ENCODE assay signal across 1 cellular context in the genomic region with DNA sequence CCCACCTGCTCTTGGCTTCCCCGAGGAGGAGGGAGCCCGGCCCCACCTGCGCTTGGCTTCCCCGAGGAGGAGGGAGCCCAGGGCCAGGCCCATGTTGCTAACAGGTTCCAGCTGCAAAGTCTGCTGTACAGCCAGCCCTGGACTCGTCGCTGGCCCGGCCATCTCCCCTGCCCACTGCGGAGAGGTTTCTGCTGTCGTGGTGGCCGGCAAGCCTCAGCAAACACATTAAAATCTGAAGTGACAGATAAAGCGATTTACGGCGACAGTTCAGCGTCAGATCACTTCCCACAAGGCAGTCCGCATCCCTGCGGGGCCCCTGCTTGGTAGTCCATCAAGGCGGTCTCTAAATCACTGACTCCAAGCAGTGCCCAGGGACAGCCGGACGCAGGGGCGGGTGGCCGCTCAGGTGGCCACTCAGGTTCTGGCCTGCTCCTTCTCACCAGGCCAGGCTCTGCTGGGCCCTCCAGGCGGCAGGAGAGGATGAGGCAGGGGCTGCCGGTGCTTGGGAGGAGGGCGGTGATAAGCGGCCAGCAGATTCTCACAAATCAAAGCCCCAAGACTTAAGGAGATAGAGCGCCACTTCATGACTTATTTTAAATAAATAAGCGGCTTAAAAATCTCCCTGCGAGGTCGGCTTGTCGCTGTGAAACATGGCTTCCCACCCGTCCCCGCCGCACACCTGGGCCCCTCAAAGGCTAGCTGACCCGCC.
TF ChIP-seq lines count a peak whose summit lies in the region.

No MANE protein-coding gene starts in this region.

TF ChIP-seq in K562, 482 proteins besides CTCF, POLR2A, EP300 and RAD21:
- TF ChIP-seq KDM1A (IDR thresholded peaks at IDR 0.05) = peak in 1 of 2 experiments; percentile 14; a peak in 1 of 4 replicates
- peak; percentile 77 for TF ChIP-seq MEIS2 (IDR thresholded peaks at IDR 0.05; ENCODE audit: partially characterized antibody)
- TF ChIP-seq, protein P1, sequence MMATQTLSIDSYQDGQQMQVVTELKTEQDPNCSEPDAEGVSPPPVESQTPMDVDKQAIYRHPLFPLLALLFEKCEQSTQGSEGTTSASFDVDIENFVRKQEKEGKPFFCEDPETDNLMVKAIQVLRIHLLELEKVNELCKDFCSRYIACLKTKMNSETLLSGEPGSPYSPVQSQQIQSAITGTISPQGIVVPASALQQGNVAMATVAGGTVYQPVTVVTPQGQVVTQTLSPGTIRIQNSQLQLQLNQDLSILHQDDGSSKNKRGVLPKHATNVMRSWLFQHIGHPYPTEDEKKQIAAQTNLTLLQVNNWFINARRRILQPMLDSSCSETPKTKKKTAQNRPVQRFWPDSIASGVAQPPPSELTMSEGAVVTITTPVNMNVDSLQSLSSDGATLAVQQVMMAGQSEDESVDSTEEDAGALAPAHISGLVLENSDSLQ (IDR thresholded peaks at IDR 0.05) = peak; percentile 43; the same call in 1 of the 2 replicates
- TF ChIP-seq, protein P2, sequence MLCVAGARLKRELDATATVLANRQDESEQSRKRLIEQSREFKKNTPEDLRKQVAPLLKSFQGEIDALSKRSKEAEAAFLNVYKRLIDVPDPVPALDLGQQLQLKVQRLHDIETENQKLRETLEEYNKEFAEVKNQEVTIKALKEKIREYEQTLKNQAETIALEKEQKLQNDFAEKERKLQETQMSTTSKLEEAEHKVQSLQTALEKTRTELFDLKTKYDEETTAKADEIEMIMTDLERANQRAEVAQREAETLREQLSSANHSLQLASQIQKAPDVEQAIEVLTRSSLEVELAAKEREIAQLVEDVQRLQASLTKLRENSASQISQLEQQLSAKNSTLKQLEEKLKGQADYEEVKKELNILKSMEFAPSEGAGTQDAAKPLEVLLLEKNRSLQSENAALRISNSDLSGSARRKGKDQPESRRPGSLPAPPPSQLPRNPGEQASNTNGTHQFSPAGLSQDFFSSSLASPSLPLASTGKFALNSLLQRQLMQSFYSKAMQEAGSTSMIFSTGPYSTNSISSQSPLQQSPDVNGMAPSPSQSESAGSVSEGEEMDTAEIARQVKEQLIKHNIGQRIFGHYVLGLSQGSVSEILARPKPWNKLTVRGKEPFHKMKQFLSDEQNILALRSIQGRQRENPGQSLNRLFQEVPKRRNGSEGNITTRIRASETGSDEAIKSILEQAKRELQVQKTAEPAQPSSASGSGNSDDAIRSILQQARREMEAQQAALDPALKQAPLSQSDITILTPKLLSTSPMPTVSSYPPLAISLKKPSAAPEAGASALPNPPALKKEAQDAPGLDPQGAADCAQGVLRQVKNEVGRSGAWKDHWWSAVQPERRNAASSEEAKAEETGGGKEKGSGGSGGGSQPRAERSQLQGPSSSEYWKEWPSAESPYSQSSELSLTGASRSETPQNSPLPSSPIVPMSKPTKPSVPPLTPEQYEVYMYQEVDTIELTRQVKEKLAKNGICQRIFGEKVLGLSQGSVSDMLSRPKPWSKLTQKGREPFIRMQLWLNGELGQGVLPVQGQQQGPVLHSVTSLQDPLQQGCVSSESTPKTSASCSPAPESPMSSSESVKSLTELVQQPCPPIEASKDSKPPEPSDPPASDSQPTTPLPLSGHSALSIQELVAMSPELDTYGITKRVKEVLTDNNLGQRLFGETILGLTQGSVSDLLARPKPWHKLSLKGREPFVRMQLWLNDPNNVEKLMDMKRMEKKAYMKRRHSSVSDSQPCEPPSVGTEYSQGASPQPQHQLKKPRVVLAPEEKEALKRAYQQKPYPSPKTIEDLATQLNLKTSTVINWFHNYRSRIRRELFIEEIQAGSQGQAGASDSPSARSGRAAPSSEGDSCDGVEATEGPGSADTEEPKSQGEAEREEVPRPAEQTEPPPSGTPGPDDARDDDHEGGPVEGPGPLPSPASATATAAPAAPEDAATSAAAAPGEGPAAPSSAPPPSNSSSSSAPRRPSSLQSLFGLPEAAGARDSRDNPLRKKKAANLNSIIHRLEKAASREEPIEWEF (CRISPR knock-in tag; IDR thresholded peaks at IDR 0.05) = no peak
